21 cellular contexts compared by ENCODE assay signal in the genomic region with DNA sequence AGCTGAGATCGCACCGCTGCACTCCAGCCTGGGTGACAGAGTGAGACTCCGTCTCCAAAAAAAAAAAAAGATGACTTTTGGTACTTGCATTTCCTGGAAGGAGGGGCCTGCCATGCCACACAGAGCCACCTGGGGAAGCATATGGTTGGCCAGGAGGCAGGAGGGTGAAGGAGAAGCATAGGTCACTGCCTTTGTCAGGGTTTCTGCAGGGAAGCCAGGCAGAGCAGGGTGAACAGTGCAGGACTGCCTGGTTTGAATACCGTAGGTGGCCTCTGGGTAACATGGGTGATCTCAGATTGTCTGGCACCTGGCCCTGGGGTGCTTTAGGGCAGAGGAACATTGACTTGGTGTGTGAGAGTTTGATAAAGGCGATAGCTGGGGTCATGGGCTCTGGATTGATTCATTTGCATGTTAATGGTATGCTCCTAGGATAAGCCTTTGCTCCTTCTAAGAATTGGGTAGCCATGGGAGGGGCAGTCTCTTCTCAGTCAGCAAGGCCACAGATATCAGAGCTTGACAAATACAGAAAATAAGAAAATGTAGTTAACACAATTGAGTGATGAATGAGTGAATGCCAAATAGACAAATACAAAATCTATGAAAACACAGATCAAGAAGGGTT.
"Had no signal": no experiment of that assay in that cellular context is flagged by ENCODE, and none has a peak within 500 bp of the region (broad histone marks: within the 10 kb centered on the region; RNA-seq: fewer than 3 reads in every experiment).

No MANE protein-coding gene starts in this region.

- H3K4me3 ChIP-seq: colonic mucosa, lower lobe of right lung, neural progenitor cell, sigmoid colon, smooth muscle cell, testis, uterus had no signal

- H3K36me3 Mint-ChIP-seq: activated naive CD8-positive, alpha-beta T cell treated with anti-CD3 and anti-CD28 coated beads for 36 hours had no signal

- H3K27me3 Mint-ChIP-seq: activated B cell treated with CpG ODN at 0.5 μM for 24 hours had no signal

- H3K27ac ChIP-seq: colonic mucosa, lower lobe of right lung, neural progenitor cell, sigmoid colon, testis, uterus had no signal

- H3K27ac Mint-ChIP-seq: activated B cell treated with CpG ODN at 0.5 μM for 24 hours; activated CD4-positive, alpha-beta T cell treated with anti-CD3 and anti-CD28 coated beads for 36 hours; activated naive CD8-positive, alpha-beta T cell treated with anti-CD3 and anti-CD28 coated beads for 36 hours; activated T-cell treated with anti-CD3 and anti-CD28 coated beads, Interleukin-2, amount 50 U/mL, for 24 hours; activated T-helper 17 cell treated with anti-CD3 and anti-CD28 coated beads, Interleukin-2, amount 50 U/mL, for 72 hours; neural progenitor cell had no signal

- H3K9me3 Mint-ChIP-seq: central memory CD8-positive, alpha-beta T cell had no signal

- H3K4me1 ChIP-seq: colonic mucosa, lower lobe of right lung, neural progenitor cell, sigmoid colon, testis, uterus had no signal

- ATAC-seq: activated CD4-positive, alpha-beta T cell treated with anti-CD3 and anti-CD28 coated beads for 36 hours; activated T-helper 17 cell treated with anti-CD3 and anti-CD28 coated beads, Interleukin-2, amount 50 U/mL, for 72 hours; left lobe of liver; lower lobe of right lung had no signal

- H3K27me3 ChIP-seq: colonic mucosa, neural progenitor cell, sigmoid colon, testis, uterus had no signal

- H3K4me1 Mint-ChIP-seq: activated CD4-positive, alpha-beta T cell treated with anti-CD3 and anti-CD28 coated beads for 36 hours; activated naive CD8-positive, alpha-beta T cell treated with anti-CD3 and anti-CD28 coated beads for 36 hours; activated T-helper 17 cell treated with anti-CD3 and anti-CD28 coated beads, Interleukin-2, amount 50 U/mL, for 72 hours; central memory CD8-positive, alpha-beta T cell had no signal

- H3K9me3 ChIP-seq: colonic mucosa, lower lobe of right lung, testis, uterus had no signal

- H3K4me2 ChIP-seq: neural progenitor cell, smooth muscle cell had no signal

- H2AFZ ChIP-seq: neural progenitor cell had no signal

- H3K36me3 ChIP-seq: colonic mucosa, lower lobe of right lung, neural progenitor cell, sigmoid colon, uterus had no signal

- DNase-seq: activated B cell treated with CpG ODN at 0.5 μM for 24 hours; activated CD4-positive, alpha-beta T cell treated with anti-CD3 and anti-CD28 coated beads for 36 hours; activated CD4-positive, alpha-beta T cell treated with anti-CD3 and anti-CD28 coated beads, Interleukin-2, amount 50 U/mL, for 4 hours; activated CD8-positive, alpha-beta memory T cell treated with anti-CD3 and anti-CD28 coated beads for 24 hours; activated CD8-positive, alpha-beta memory T cell treated with anti-CD3 and anti-CD28 coated beads, Interleukin-2, amount 50 U/mL, for 4 hours; activated naive CD8-positive, alpha-beta T cell treated with anti-CD3 and anti-CD28 coated beads for 36 hours; activated T-cell treated with anti-CD3 and anti-CD28 coated beads, Interleukin-2, amount 50 U/mL, for 24 hours; colonic mucosa; lower lobe of right lung; naive B cell; sigmoid colon; stimulated activated CD4-positive, alpha-beta T cell treated with anti-CD3 and anti-CD28 coated beads, Interleukin-2, amount 100 ng/mL, for 48 hours; stimulated activated naive CD4-positive, alpha-beta T cell; testis; trophoblast cell; uterus had no signal

- H3K4me3 Mint-ChIP-seq: activated B cell treated with CpG ODN at 0.5 μM for 24 hours; activated CD4-positive, alpha-beta T cell treated with anti-CD3 and anti-CD28 coated beads for 36 hours; activated naive CD8-positive, alpha-beta T cell treated with anti-CD3 and anti-CD28 coated beads for 36 hours; activated T-cell treated with anti-CD3 and anti-CD28 coated beads, Interleukin-2, amount 50 U/mL, for 24 hours; activated T-helper 17 cell treated with anti-CD3 and anti-CD28 coated beads, Interleukin-2, amount 50 U/mL, for 72 hours; central memory CD8-positive, alpha-beta T cell; neural progenitor cell had no signal

- H3K9ac ChIP-seq: neural progenitor cell had no signal
